Comparison of ENCODE assay signal across 2 cellular contexts in the genomic region with DNA sequence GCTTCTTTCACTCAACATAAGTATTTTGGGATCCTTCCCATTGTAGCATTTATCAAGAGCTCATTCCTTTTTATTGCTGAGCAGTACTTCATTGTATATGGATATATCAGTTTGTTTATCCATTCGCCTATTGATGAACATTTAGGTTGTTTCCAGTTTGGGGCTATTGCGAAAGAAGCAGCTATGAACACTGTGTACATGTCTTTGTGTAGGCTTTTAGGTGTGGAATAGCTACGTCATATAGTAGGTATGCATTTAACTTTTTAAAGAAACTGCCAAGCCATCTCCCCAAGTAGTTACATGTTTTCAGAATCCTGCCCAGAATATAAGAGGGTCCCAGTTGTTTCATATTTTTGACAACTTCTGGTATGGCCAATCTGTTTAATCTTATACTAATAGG.
TF ChIP-seq lines count a peak whose summit lies in the region.

No MANE protein-coding gene starts in this region.

TF ChIP-seq in HepG2, 621 proteins besides CTCF, POLR2A, EP300 and RAD21 (continued from another document):
- TF ChIP-seq PLSCR1 (CRISPR knock-in tag; IDR thresholded peaks at IDR 0.05; ENCODE audit: borderline replicate concordance) (no peak), CC2D1A (CRISPR knock-in tag; IDR thresholded peaks at IDR 0.05) (no peak), ZNF558 (CRISPR knock-in tag; IDR thresholded peaks at IDR 0.05; ENCODE audit: borderline replicate concordance) (no peak)
- TF ChIP-seq, protein P1, sequence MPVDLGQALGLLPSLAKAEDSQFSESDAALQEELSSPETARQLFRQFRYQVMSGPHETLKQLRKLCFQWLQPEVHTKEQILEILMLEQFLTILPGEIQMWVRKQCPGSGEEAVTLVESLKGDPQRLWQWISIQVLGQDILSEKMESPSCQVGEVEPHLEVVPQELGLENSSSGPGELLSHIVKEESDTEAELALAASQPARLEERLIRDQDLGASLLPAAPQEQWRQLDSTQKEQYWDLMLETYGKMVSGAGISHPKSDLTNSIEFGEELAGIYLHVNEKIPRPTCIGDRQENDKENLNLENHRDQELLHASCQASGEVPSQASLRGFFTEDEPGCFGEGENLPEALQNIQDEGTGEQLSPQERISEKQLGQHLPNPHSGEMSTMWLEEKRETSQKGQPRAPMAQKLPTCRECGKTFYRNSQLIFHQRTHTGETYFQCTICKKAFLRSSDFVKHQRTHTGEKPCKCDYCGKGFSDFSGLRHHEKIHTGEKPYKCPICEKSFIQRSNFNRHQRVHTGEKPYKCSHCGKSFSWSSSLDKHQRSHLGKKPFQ (CRISPR knock-in tag; IDR thresholded peaks at IDR 0.05; ENCODE audit: insufficient replicate concordance) = no peak

TF ChIP-seq in WTC11, 78 proteins besides CTCF, POLR2A, EP300 and RAD21 (continued from another document):
- TF ChIP-seq, protein P2, sequence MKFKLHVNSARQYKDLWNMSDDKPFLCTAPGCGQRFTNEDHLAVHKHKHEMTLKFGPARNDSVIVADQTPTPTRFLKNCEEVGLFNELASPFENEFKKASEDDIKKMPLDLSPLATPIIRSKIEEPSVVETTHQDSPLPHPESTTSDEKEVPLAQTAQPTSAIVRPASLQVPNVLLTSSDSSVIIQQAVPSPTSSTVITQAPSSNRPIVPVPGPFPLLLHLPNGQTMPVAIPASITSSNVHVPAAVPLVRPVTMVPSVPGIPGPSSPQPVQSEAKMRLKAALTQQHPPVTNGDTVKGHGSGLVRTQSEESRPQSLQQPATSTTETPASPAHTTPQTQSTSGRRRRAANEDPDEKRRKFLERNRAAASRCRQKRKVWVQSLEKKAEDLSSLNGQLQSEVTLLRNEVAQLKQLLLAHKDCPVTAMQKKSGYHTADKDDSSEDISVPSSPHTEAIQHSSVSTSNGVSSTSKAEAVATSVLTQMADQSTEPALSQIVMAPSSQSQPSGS (CRISPR knock-in tag; IDR thresholded peaks at IDR 0.05; ENCODE audit: borderline replicate concordance, low read depth) = no peak
- TF ChIP-seq TCF7 (CRISPR knock-in tag; IDR thresholded peaks at IDR 0.05; ENCODE audit: low read depth) (no peak), KAT7 (CRISPR knock-in tag; IDR thresholded peaks at IDR 0.05; ENCODE audit: borderline replicate concordance) (no peak), ATF1 (CRISPR knock-in tag; IDR thresholded peaks at IDR 0.05) (no peak), OVOL2 (CRISPR knock-in tag; IDR thresholded peaks at IDR 0.05; ENCODE audit: borderline replicate concordance) (no peak), ZNF416 (CRISPR knock-in tag; IDR thresholded peaks at IDR 0.05) (no peak), JAZF1 (CRISPR knock-in tag; IDR thresholded peaks at IDR 0.05) (no peak), GABPB1 (CRISPR knock-in tag; IDR thresholded peaks at IDR 0.05) (no peak)
